In the genomic region with DNA sequence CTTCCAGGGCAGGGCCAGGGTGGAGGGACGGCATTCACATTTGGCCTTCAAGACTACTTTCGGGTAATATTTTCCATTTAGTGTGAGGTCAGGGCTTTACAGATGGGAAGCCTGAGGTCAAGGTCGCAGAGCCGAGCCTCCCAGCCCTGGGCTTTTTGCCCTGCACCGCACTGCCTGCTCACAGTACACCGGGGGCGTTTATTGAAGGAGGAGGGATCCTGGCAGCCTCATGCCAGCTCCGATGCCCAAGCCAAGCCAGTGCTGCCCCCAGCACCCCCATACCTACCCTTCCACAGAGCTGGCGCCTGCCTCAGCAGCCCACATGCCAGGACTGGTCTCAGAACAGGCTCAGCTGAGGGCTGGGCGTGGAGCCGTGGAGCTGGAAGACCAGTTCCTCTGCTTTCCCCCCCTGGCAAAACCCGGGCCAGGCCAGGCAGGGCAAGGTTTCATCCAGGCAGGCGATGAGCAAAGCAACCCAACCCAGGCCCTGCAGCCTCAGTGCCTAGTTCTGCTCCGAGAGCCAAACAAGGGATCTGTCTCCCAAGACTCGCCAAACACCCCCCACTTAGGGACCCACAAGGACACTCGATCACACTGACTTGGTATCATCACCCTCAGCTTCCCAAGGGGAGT, we compare ENCODE assay signal across 15 cellular contexts. TPM values are rescaled to one million over a fixed set of nuclear protein-coding genes. Genes with fewer than 3 reads are reported as not detected.
DNase-seq lines count a peak whose midpoint lies in the region; ATAC-seq and TF ChIP-seq lines count a peak whose summit lies in the region.
"Had no signal": no experiment of that assay in that cellular context is flagged by ENCODE, and none has a peak within 500 bp of the region (broad histone marks: within the 10 kb centered on the region; RNA-seq: fewer than 3 reads in every experiment).

No MANE protein-coding gene starts in this region.

- TF ChIP-seq CTCF in GM23338 (conservative IDR thresholded peaks at IDR 0.05; ENCODE audit: low read depth in 2 of 2) = no peak
- TF ChIP-seq CTCF in RWPE1 (conservative IDR thresholded peaks at IDR 0.05; ENCODE audit: low read depth) = no peak
- no peak for TF ChIP-seq CTCF in prostate gland (IDR thresholded peaks at IDR 0.05)
- TF ChIP-seq CTCF in gastrocnemius medialis (IDR thresholded peaks at IDR 0.05 in 4 of 5, conservative IDR thresholded peaks at IDR 0.05 in 1 of 5) = no peak

- H3K36me3 Mint-ChIP-seq in GM23338 (ENCODE audit: low read depth) = peaks cover 8% of the 10 kb centered on the region; the same call in 1 of the 3 replicates
- H3K36me3 Mint-ChIP-seq: CD4-positive, alpha-beta memory T cell; IgD-negative memory B cell; WTC11 had no signal

- POLR2A ChIA-PET in RWPE1 (lab: Yijun Ruan, JAX; ENCODE audit: low non-redundant PET) = interaction anchor here (0.8 to 1.9 kb wide), 4 partner anchors 9 to 29 kb away, joined by 3 to 10 read pairs (median 4); a partner anchor contains a TSS

- H3K79me2 ChIP-seq in GM23338 (replicated peaks; ENCODE audit: insufficient read depth) = peaks cover 73% of the 10 kb centered on the region

- CTCF ChIA-PET in RWPE1 (lab: Yijun Ruan, JAX) = interaction anchor here (0.9 to 1.2 kb wide), 4 partner anchors 9 to 107 kb away, joined by 3 to 9 read pairs (median 4); a partner anchor contains a TSS

- ATAC-seq in GM23338 (peak; percentile 4; the same call in 2 of the 3 replicates), gastrocnemius medialis (no peak), GM18868 (IDR thresholded peaks at IDR 0.05; ENCODE audit: unreplicated experiment) (no peak)
- ATAC-seq in stimulated activated naive CD8-positive, alpha-beta T cell treated with anti-CD3 and anti-CD28 coated beads, Interleukin-15, Interleukin-2, amounts not matched to agents 100 U/mL and 50 U/mL, for 24 hours = no peak
- ATAC-seq: effector memory CD8-positive, alpha-beta T cell had no signal

- H2AFZ ChIP-seq in GM23338 = no peak overlapping the region

- H3K27me3 Mint-ChIP-seq in GM23338 (ENCODE audit: insufficient read depth, low read depth, poor library complexity) = peaks cover 5% of the 10 kb centered on the region

- in situ Hi-C loops in gastrocnemius medialis (cut with MboI; ENCODE audit: low sequenced_read_pairs in 4 of 4) = no loop called here

- no peak overlapping the region for H3K4me3 Mint-ChIP-seq in GM23338
- H3K4me3 Mint-ChIP-seq: CD4-positive, alpha-beta memory T cell; effector memory CD8-positive, alpha-beta T cell; IgD-negative memory B cell; WTC11 had no signal

- WGBS in prostate gland = 60% methylated on average over 16 of the region's 16 CpGs

- H3K27ac Mint-ChIP-seq in GM23338 = peak overlapping the region; percentile 43; the same call in 1 of the 2 replicates
- H3K27ac Mint-ChIP-seq: CD4-positive, alpha-beta memory T cell; effector memory CD8-positive, alpha-beta T cell had no signal

- H3K4me1 Mint-ChIP-seq in GM23338 = peaks cover 41% of the 10 kb centered on the region
- H3K4me1 Mint-ChIP-seq: CD4-positive, alpha-beta memory T cell had no signal

- H3K4me1 ChIP-seq in GM23338 (ENCODE audit: insufficient read depth) (peaks cover 14% of the 10 kb centered on the region; the same call in 1 of the 2 replicates), prostate gland (replicated peaks) (peaks cover 21% of the 10 kb centered on the region), gastrocnemius medialis (no peaks in the 10 kb centered on the region)

- intact Hi-C loops in prostate gland (cut with DNase I) (no loop called here), gastrocnemius medialis (cut with DNase I; ENCODE audit: low total_unique reads) (no loop called here)

- H3K4me2 ChIP-seq in GM23338 = peak overlapping the region; percentile 12; the same call in 1 of the 2 replicates

- no peaks in the 10 kb centered on the region for H3K9me2 ChIP-seq in GM23338 (ENCODE audit: insufficient read depth)

- H3K27ac ChIP-seq in GM23338 (ENCODE audit: low read depth) (no peak overlapping the region), RWPE1 (peak overlapping the region; percentile 100), prostate gland (peak overlapping the region; percentile 71 to 86), gastrocnemius medialis (no peak overlapping the region)

- H3K9me3 ChIP-seq in prostate gland (no peaks in the 10 kb centered on the region), gastrocnemius medialis (no peaks in the 10 kb centered on the region)

- no peak for DNase-seq in GM23338 (ENCODE audit: low spot score)
- peak; percentile 94 for DNase-seq in RWPE1 (ENCODE audit: low spot score)
- peak; percentile 71 for DNase-seq in islet precursor cell
- DNase-seq in prostate gland (ENCODE audit: low spot score) = peak; percentile 96
- DNase-seq in gastrocnemius medialis = no peak
- DNase-seq in stimulated activated naive CD8-positive, alpha-beta T cell treated with anti-CD3 and anti-CD28 coated beads, Interleukin-15, Interleukin-2, amounts not matched to agents 100 U/mL and 50 U/mL, for 24 hours = no peak
- no peak for DNase-seq in NCI-H748 treated with DMSO at 0.1 percent for 48 hours (lab: John Stamatoyannopoulos, UW)
- DNase-seq: activated T-cell treated with anti-CD3 and anti-CD28 coated beads, Interleukin-2, amount 50 U/mL, for 48 hours; aorta; CD4-positive, alpha-beta memory T cell; effector memory CD8-positive, alpha-beta T cell; NCI-H2029 treated with DMSO at 0.1 percent for 48 hours had no signal

- H3K27me3 ChIP-seq in GM23338 (ENCODE audit: insufficient read depth) (no peaks in the 10 kb centered on the region), prostate gland (replicated peaks; ENCODE audit: insufficient read depth) (no peaks in the 10 kb centered on the region), gastrocnemius medialis (no peaks in the 10 kb centered on the region)

- H3K4me3 ChIP-seq in GM23338 = no peak overlapping the region
- H3K4me3 ChIP-seq in prostate gland = peak overlapping the region in 1 of 2 donors; percentile 9
- H3K4me3 ChIP-seq in gastrocnemius medialis = no peak overlapping the region

- peaks cover 7% of the 10 kb centered on the region; the same call in 1 of the 2 replicates for H4K20me1 ChIP-seq in GM23338 (replicated peaks; ENCODE audit: insufficient read depth)

- H3F3A ChIP-seq in GM23338 (replicated peaks; ENCODE audit: low read depth) = no peaks in the 10 kb centered on the region

- TF ChIP-seq POLR2A in prostate gland (IDR thresholded peaks at IDR 0.05) = peak; percentile 57
- TF ChIP-seq POLR2A in gastrocnemius medialis (IDR thresholded peaks at IDR 0.05) = no peak

- no peaks in the 10 kb centered on the region for H3K9me3 Mint-ChIP-seq in GM23338
- H3K9me3 Mint-ChIP-seq: CD4-positive, alpha-beta memory T cell; effector memory CD8-positive, alpha-beta T cell; IgD-negative memory B cell; WTC11 had no signal

- H3K36me3 ChIP-seq in GM23338 (ENCODE audit: insufficient read depth) (no peaks in the 10 kb centered on the region), prostate gland (no peaks in the 10 kb centered on the region), gastrocnemius medialis (no peaks in the 10 kb centered on the region)

TF ChIP-seq in GM23338, 12 proteins besides CTCF, POLR2A, EP300 and RAD21 (continues in another document):
- TF ChIP-seq NANOG (IDR thresholded peaks at IDR 0.05; ENCODE audit: borderline replicate concordance) = no peak

RNA-seq across cellular contexts. Expression of a gene that starts 11.9 kb away (rescaled TPM):
- total RNA-seq in GM23338 (2014; rRNA removed; shearing (Covaris generic)) = 40.6 and 43.0 TPM in 2 replicates
- 16.1 and 16.6 TPM in 2 replicates for polyA plus RNA-seq in GM23338 (2016; fragmentation: Nextera tagmentation; extraction: Ambion mirVana)
- total RNA-seq in prostate gland (100 to 1,000 TPM; 103 to 167 TPM), gastrocnemius medialis (1 to 10 TPM in 2 of 4 donors, under 1 TPM in 1, not detected in 1; 0.41 to 1.2 (median 1.2) TPM)
- polyA plus RNA-seq: CD4-positive, alpha-beta memory T cell had no signal

Comparison
In these comparisons a context has a peak if more than half of its experiments do, and no peak if none do; other contexts are left out.
1. DNase-seq: peak in RWPE1 (single experiment), islet precursor cell (single experiment) and prostate gland (single experiment); none in GM23338 (single experiment), gastrocnemius medialis (0 of 2), stimulated activated naive CD8-positive, alpha-beta T cell treated with anti-CD3 and anti-CD28 coated beads, Interleukin-15, Interleukin-2, amounts not matched to agents 100 U/mL and 50 U/mL, for 24 hours (single experiment) and NCI-H748 treated with DMSO at 0.1 percent for 48 hours (single experiment).
2. H3K27ac ChIP-seq: peak in RWPE1 (single experiment) and prostate gland (2 of 2); none in GM23338 (single experiment) and gastrocnemius medialis (0 of 4).
3. RNA of a gene that starts 11.9 kb away (total RNA-seq): 103 to 167 TPM in prostate gland and 40.6 to 43.0 TPM in GM23338; 0.41 to 1.2 TPM in gastrocnemius medialis; every median in the first group is over 10 times any median in the second.